In the genomic region with DNA sequence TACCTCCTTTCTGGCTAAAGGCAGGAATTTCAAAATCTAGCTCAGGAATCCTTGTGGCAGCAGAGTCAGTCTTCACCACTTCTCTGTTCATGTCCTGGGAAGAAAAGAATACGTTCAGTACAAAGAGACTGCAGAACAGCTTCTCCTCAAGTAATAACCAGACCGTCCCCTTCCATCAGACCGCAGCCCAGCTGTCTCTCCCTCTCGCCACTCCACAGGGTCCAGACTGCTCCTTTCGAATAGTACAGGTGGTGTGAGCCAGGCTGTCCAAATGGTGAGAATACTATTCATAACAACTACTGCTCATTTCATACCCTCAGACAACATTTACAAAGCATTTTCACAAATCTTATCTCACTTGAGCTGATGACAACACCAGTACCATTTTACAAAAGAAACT, we compare ENCODE assay signal across 10 cellular contexts. TPM values are rescaled to one million over a fixed set of nuclear protein-coding genes. Genes with fewer than 3 reads are reported as not detected.
DNase-seq lines count a peak whose midpoint lies in the region; ATAC-seq and TF ChIP-seq lines count a peak whose summit lies in the region.
"Had no signal": no experiment of that assay in that cellular context is flagged by ENCODE, and none has a peak within 500 bp of the region (broad histone marks: within the 10 kb centered on the region; RNA-seq: fewer than 3 reads in every experiment).

No MANE protein-coding gene starts in this region.

- CTCF ChIA-PET in MCF 10A (lab: Yijun Ruan, JAX) = interaction anchor here (0.7 to 9.7 kb wide), 6 partner anchors 44 to 440 kb away, joined by 3 to 124 read pairs (median 4); partner anchors contain the start of genes APOA1 and PAFAH1B2

- BruUV-seq in MCF 10A (replicated peaks; lab: Mats Ljungman, UMichigan) = TSS peak; percentile 50

- H3K27ac Mint-ChIP-seq in MCF 10A (ENCODE audit: low read depth, unreplicated experiment) = peak overlapping the region; percentile 99

- POLR2A ChIA-PET in MCF 10A (lab: Yijun Ruan, JAX) = interaction anchor here (0.6 to 4.6 kb wide), 14 partner anchors 8 to 646 kb away, joined by 3 to 59 read pairs (median 5); partner anchors contain the start of genes BUD13, PAFAH1B2 and SIK3

- TF ChIP-seq CTCF in right atrium auricular region (IDR thresholded peaks at IDR 0.05) = no peak
- no peak for TF ChIP-seq CTCF in MCF 10A (IDR thresholded peaks at IDR 0.05; ENCODE audit: unreplicated experiment)

- H3K36me3 ChIP-seq in right atrium auricular region = peaks cover 40% of the 10 kb centered on the region

- H3K9me3 ChIP-seq in right atrium auricular region = no peaks in the 10 kb centered on the region
- H3K9me3 ChIP-seq in mononuclear cell (ENCODE audit: low read depth, low read length) = no peaks in the 10 kb centered on the region

- ATAC-seq in left ventricle myocardium superior (no peak), GM18498 (IDR thresholded peaks at IDR 0.05; ENCODE audit: unreplicated experiment) (no peak), HG02571 (IDR thresholded peaks at IDR 0.05; ENCODE audit: unreplicated experiment) (no peak)

- peaks cover 0 to 29% of the 10 kb centered on the region in 2 donors for H3K4me1 ChIP-seq in right atrium auricular region
- peaks cover 27% of the 10 kb centered on the region for H3K4me1 ChIP-seq in mononuclear cell (ENCODE audit: insufficient read depth, low read length)

- H3K4me3 Mint-ChIP-seq in MCF 10A (ENCODE audit: unreplicated experiment) = peak overlapping the region; percentile 92

- H3K27me3 ChIP-seq in right atrium auricular region = no peaks in the 10 kb centered on the region
- no peaks in the 10 kb centered on the region for H3K27me3 ChIP-seq in mononuclear cell (ENCODE audit: insufficient read depth, low read length)

- H3K36me3 Mint-ChIP-seq in MCF 10A (ENCODE audit: insufficient read depth, unreplicated experiment) = peaks cover 47% of the 10 kb centered on the region

- DNase-seq in right atrium auricular region (ENCODE audit: low spot score) (no peak), left ventricle myocardium superior (no peak), MCF 10A (ENCODE audit: unreplicated experiment) (no peak), mucosa of gallbladder (ENCODE audit: low spot score) (no peak), DMS79 (lab: John Stamatoyannopoulos, UW) (no peak)
- DNase-seq: NCI-H1694 had no signal

- H3K27ac ChIP-seq in right atrium auricular region = peak overlapping the region in 1 of 2 donors; percentile 89

- no peaks in the 10 kb centered on the region for H3K9me3 Mint-ChIP-seq in MCF 10A (ENCODE audit: unreplicated experiment)

- intact Hi-C loops in left ventricle myocardium superior (cut with micrococcal nuclease) = no loop called here
- intact Hi-C loops in MCF 10A (cut with micrococcal nuclease) = no loop called here

- no peaks in the 10 kb centered on the region for H3K27me3 Mint-ChIP-seq in MCF 10A (ENCODE audit: insufficient read depth, unreplicated experiment)

- H3K4me3 ChIP-seq in right atrium auricular region = peak overlapping the region; percentile 96 to 97
- peak overlapping the region; percentile 76 for H3K4me3 ChIP-seq in mononuclear cell (ENCODE audit: low read length)

- H3K4me1 Mint-ChIP-seq in MCF 10A (ENCODE audit: insufficient read depth, unreplicated experiment) = peaks cover 35% of the 10 kb centered on the region

RNA-seq across cellular contexts. Expression of gene ZPR1, which starts 0.9 kb away (rescaled TPM):
- total RNA-seq in right atrium auricular region (10 to 100 TPM; 16.8 to 20.6 TPM), left ventricle myocardium superior (18.2 TPM), MCF 10A (2022) (82.5 and 105 TPM in 2 replicates), mononuclear cell (49.2 TPM), mucosa of gallbladder (48.1 TPM)

RNA-seq across cellular contexts. Expression of gene APOA5, which starts 4.7 kb away (rescaled TPM):
- not detected for total RNA-seq in right atrium auricular region
- total RNA-seq in left ventricle myocardium superior = not detected
- total RNA-seq in MCF 10A (2022) = not detected in 2 replicates
- total RNA-seq in mononuclear cell = not detected
- 0.29 TPM for total RNA-seq in mucosa of gallbladder
- total RNA-seq: temporal lobe had no signal

RNA-seq across cellular contexts. Expression of gene BUD13, which starts 14.2 kb away (rescaled TPM):
- total RNA-seq in right atrium auricular region = 1 to 10 TPM; 6.6 to 9.6 TPM
- total RNA-seq in left ventricle myocardium superior = 7.2 TPM
- 11.8 and 15.1 TPM in 2 replicates for total RNA-seq in MCF 10A (2022)
- total RNA-seq in mononuclear cell = 5.5 TPM
- total RNA-seq in mucosa of gallbladder = 14.0 TPM

RNA-seq across cellular contexts. Expression of gene APOA4, which starts 36.1 kb away (rescaled TPM):
- total RNA-seq in right atrium auricular region (not detected), left ventricle myocardium superior (not detected), MCF 10A (2022) (not detected in 2 replicates), mononuclear cell (not detected), mucosa of gallbladder (not detected)
- total RNA-seq: temporal lobe had no signal

RNA-seq across cellular contexts. Expression of gene APOC3, which starts 42.7 kb away (rescaled TPM):
- not detected for total RNA-seq in right atrium auricular region
- total RNA-seq in left ventricle myocardium superior = not detected
- total RNA-seq in MCF 10A (2022) = not detected in 2 replicates
- total RNA-seq in mononuclear cell = not detected
- total RNA-seq in mucosa of gallbladder = 8.4 TPM
- total RNA-seq: temporal lobe had no signal
